16 cellular contexts compared by ENCODE assay signal in the genomic region with DNA sequence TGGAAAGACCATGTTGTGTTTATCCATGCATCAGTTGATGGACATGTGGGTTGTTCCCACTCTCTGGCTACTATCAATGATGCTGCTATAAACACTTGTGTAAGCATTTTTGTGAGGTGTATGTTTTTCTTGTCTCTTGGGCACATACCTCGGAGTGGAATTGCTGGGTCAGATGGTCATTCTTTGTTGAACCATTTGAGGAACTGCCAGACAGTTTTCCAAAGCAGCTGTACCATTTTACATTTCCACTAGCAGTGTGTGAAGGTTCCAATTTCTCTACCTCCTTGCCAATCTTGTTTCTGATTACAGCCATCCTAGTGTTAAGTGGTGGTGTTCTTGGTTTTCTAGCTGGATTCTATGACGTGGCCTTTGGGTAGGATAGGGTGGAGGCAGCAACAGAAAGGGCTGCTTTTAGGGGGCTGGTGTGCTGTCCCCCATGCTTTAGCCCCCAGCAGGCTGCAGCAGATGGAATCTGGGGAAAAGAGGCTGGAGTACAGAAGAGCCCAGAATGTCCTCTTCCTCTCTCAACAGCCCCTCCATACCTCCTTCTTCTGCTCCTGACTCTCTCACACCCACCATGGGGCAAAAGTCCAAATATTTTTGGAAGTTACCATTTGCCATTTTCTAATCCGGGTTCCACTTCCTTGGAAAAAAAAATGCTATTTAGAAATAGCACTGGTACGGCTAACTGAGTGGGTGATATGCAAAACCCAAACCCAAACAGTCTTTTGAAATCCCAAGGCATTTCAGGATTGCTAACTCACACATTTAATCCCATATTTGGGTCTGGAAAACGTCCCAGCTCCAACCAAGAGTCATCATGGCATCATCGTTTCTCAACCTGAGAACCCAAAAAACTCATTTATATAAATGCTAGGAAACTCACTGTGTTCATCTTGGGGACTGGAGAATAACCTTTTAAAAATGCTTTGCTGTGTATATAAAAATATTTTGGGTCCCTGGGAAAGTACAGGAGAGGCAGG.
A peak's percentile ranks its signal among the peaks of the same experiment; 100 is the strongest.
DNase-seq lines count a peak whose midpoint lies in the region; ATAC-seq and TF ChIP-seq lines count a peak whose summit lies in the region.
"Had no signal": no experiment of that assay in that cellular context is flagged by ENCODE, and none has a peak within 500 bp of the region (broad histone marks: within the 10 kb centered on the region; RNA-seq: fewer than 3 reads in every experiment).

No MANE protein-coding gene starts in this region.

- ATAC-seq in SK-N-SH treated with all-trans-retinoic acid at 6 μM for 48 hours (no peak), GM21390 (IDR thresholded peaks at IDR 0.05; ENCODE audit: unreplicated experiment) (no peak)
- ATAC-seq: K562; left ventricle myocardium superior; natural killer cell treated with Interleukin-12 subunit alpha and Interleukin-12 subunit beta and Interleukin-15 and Interleukin-18, amount 100 ng/mL, for 72 hours had no signal

- POLR2A ChIA-PET in SK-N-SH (lab: Yijun Ruan, JAX): interaction anchor here (1.7 kb wide), 1 partner anchor 30 kb away, joined by 3 read pairs; no protein-coding TSS in a partner anchor

- no peaks in the 10 kb centered on the region for H3K9me2 ChIP-seq in SK-N-SH

- H3K4me3 ChIP-seq in SK-N-SH (ENCODE audit: low read depth in 2 of 2, low read length in 1 of 2) (no peak overlapping the region), fibroblast of the aortic adventitia (ENCODE audit: low read depth, low read length) (no peak overlapping the region), tibial artery (no peak overlapping the region), transverse colon (no peak overlapping the region)
- H3K4me3 ChIP-seq: K562 had no signal

- H3K4me1 ChIP-seq in SK-N-SH (ENCODE audit: control insufficient read depth in 1 of 2, insufficient read depth in 2 of 2, low read depth in 1 of 2, low read length in 1 of 2): peaks cover 14 to 15% of the 10 kb centered on the region in 2 experiments
- H3K4me1 ChIP-seq in tibial artery: peaks cover 0 to 55% (median 18%) of the 10 kb centered on the region in 4 donors
- no peaks in the 10 kb centered on the region for H3K4me1 ChIP-seq in transverse colon

- TF ChIP-seq RAD21 in SK-N-SH (IDR thresholded peaks at IDR 0.05; ENCODE audit: low read length): no peak

- H3K27me3 ChIP-seq in SK-N-SH (ENCODE audit: insufficient read depth): no peaks in the 10 kb centered on the region
- no peaks in the 10 kb centered on the region for H3K27me3 ChIP-seq in tibial artery
- no peaks in the 10 kb centered on the region for H3K27me3 ChIP-seq in transverse colon

- no peak overlapping the region for H2AFZ ChIP-seq in SK-N-SH (ENCODE audit: low read depth)

- TF ChIP-seq CTCF in SK-N-SH (IDR thresholded peaks at IDR 0.05) (no peak), fibroblast of the aortic adventitia (IDR thresholded peaks at IDR 0.05; ENCODE audit: insufficient read depth, low read length) (no peak), tibial artery (IDR thresholded peaks at IDR 0.05) (no peak), transverse colon (IDR thresholded peaks at IDR 0.05) (no peak)

- TF ChIP-seq POLR2A in transverse colon (IDR thresholded peaks at IDR 0.05): no peak

- H3F3A ChIP-seq in SK-N-SH (replicated peaks; ENCODE audit: insufficient read depth): peaks cover 17% of the 10 kb centered on the region

- peak overlapping the region; percentile 15; the same call in 1 of the 2 replicates for H3K4me2 ChIP-seq in SK-N-SH

- peak overlapping the region in 1 of 2 experiments; percentile 82; a peak in 2 of 4 replicates for H3K27ac ChIP-seq in SK-N-SH (ENCODE audit: low read depth in 2 of 2, low read length in 1 of 2)
- peak overlapping the region; percentile 80 to 87 for H3K27ac ChIP-seq in tibial artery
- H3K27ac ChIP-seq in transverse colon: no peak overlapping the region
- H3K27ac ChIP-seq: 22Rv1 had no signal

- TF ChIP-seq EP300 in SK-N-SH (IDR thresholded peaks at IDR 0.05; ENCODE audit: borderline replicate concordance in 1 of 2, low read depth in 1 of 2, low read length in 1 of 2): peak in 1 of 2 experiments; percentile 19; a peak in 1 of 4 replicates
- no peak for TF ChIP-seq EP300 in transverse colon (IDR thresholded peaks at IDR 0.05; ENCODE audit: low read depth)

- in situ Hi-C loops in transverse colon (cut with MboI; ENCODE audit: low pct_ligation_motif_present in 1 of 4, low pct_unique_long_range_greater_than_20kb in 1 of 4, low sequenced_read_pairs in 3 of 4): no loop called here

- CTCF ChIA-PET in SK-N-SH (lab: Yijun Ruan, JAX): interaction anchor here (0.9 to 1.2 kb wide), 2 partner anchors 86 to 116 kb away, joined by 3 to 4 read pairs; no protein-coding TSS in a partner anchor

- intact Hi-C loops in tibial artery (cut with DNase I; ENCODE audit: low total_unique reads) (no loop called here), transverse colon (cut with DNase I; ENCODE audit: low total_unique reads) (no loop called here)

- no peaks in the 10 kb centered on the region for H4K20me1 ChIP-seq in SK-N-SH (ENCODE audit: insufficient read depth)

- DNase-seq in SK-N-SH (no peak), amniotic stem cell (lab: John Stamatoyannopoulos, UW) (peak; percentile 71), fibroblast of the aortic adventitia (ENCODE audit: low read depth) (peak; percentile 98), tibial artery (no peak), transverse colon (no peak)
- DNase-seq in stimulated activated CD4-positive, alpha-beta T cell treated with anti-CD3 and anti-CD28 coated beads, Interleukin-4, amount 100 ng/mL, for 1 hour: no peak
- DNase-seq: activated CD4-positive, alpha-beta T cell treated with anti-CD3 and anti-CD28 coated beads, Interleukin-2, amount 50 U/mL, for 48 hours; left ventricle myocardium superior; NCI-H1930; NCI-H748 treated with DMSO at 0.1 percent for 48 hours; SHP77 had no signal

- WGBS in SK-N-SH (ENCODE audit: low lambda C conversion rate): 48% methylated on average over 6 of the region's 6 CpGs
- 50 to 71% methylated on average over 4 to 6 of the region's 6 CpGs for WGBS in transverse colon (ENCODE audit: low coverage in 1 of 2), 2 donors

- H3K9me3 ChIP-seq in SK-N-SH (no peaks in the 10 kb centered on the region), tibial artery (no peaks in the 10 kb centered on the region), transverse colon (no peaks in the 10 kb centered on the region)

- peak overlapping the region; percentile 8; the same call in 1 of the 2 replicates for H3K9ac ChIP-seq in SK-N-SH

- H3K79me2 ChIP-seq in SK-N-SH (ENCODE audit: insufficient read depth): no peaks in the 10 kb centered on the region

- H3K36me3 ChIP-seq in SK-N-SH (replicated peaks in 1 of 2; ENCODE audit: control insufficient read depth in 1 of 2, insufficient read depth in 2 of 2, low read length in 1 of 2) (no peaks in the 10 kb centered on the region), tibial artery (no peaks in the 10 kb centered on the region), transverse colon (no peaks in the 10 kb centered on the region)

TF ChIP-seq in SK-N-SH, 30 proteins besides CTCF, POLR2A, EP300 and RAD21 (continues in another document):
- TF ChIP-seq, protein P1, sequence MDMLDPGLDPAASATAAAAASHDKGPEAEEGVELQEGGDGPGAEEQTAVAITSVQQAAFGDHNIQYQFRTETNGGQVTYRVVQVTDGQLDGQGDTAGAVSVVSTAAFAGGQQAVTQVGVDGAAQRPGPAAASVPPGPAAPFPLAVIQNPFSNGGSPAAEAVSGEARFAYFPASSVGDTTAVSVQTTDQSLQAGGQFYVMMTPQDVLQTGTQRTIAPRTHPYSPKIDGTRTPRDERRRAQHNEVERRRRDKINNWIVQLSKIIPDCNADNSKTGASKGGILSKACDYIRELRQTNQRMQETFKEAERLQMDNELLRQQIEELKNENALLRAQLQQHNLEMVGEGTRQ (IDR thresholded peaks at IDR 0.05; ENCODE audit: borderline replicate concordance, low read depth, low read length): no peak
- TF ChIP-seq FOXJ3 (CRISPR knock-in tag; IDR thresholded peaks at IDR 0.05) (no peak), SIN3A (IDR thresholded peaks at IDR 0.05; ENCODE audit: borderline replicate concordance, low read depth, low read length) (no peak), POLR2AphosphoS5 (IDR thresholded peaks at IDR 0.05; ENCODE audit: low read depth, low read length) (no peak), GABPA (IDR thresholded peaks at IDR 0.05; ENCODE audit: low read depth) (no peak)

TF ChIP-seq in SK-N-SH treated with all-trans-retinoic acid at 6 μM for 48 hours, 23 proteins besides CTCF, POLR2A, EP300 and RAD21 (continues in another document):
- no peak for TF ChIP-seq TOX (CRISPR knock-in tag; IDR thresholded peaks at IDR 0.05; ENCODE audit: borderline replicate concordance)
- no peak for TF ChIP-seq GLIS3 (CRISPR knock-in tag; IDR thresholded peaks at IDR 0.05)
- no peak for TF ChIP-seq OSR1 (CRISPR knock-in tag; IDR thresholded peaks at IDR 0.05)
- TF ChIP-seq, protein P2, sequence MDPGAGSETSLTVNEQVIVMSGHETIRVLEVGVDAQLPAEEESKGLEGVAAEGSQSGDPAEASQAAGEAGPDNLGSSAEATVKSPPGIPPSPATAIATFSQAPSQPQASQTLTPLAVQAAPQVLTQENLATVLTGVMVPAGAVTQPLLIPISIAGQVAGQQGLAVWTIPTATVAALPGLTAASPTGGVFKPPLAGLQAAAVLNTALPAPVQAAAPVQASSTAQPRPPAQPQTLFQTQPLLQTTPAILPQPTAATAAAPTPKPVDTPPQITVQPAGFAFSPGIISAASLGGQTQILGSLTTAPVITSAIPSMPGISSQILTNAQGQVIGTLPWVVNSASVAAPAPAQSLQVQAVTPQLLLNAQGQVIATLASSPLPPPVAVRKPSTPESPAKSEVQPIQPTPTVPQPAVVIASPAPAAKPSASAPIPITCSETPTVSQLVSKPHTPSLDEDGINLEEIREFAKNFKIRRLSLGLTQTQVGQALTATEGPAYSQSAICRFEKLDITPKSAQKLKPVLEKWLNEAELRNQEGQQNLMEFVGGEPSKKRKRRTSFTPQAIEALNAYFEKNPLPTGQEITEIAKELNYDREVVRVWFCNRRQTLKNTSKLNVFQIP (CRISPR knock-in tag; IDR thresholded peaks at IDR 0.05; ENCODE audit: borderline replicate concordance, low read depth): no peak
- TF ChIP-seq ZNF8 (CRISPR knock-in tag; IDR thresholded peaks at IDR 0.05): no peak
- no peak for TF ChIP-seq TCF4 (CRISPR knock-in tag; IDR thresholded peaks at IDR 0.05; ENCODE audit: borderline replicate concordance)
- TF ChIP-seq ARNTL (CRISPR knock-in tag; IDR thresholded peaks at IDR 0.05; ENCODE audit: borderline replicate concordance, low read depth): no peak

Comparison
In these comparisons a context has a peak if more than half of its experiments do, and no peak if none do; other contexts are left out.
1. DNase-seq: peak in amniotic stem cell (single experiment) and fibroblast of the aortic adventitia (single experiment); none in SK-N-SH (single experiment), tibial artery (0 of 2), transverse colon (single experiment) and stimulated activated CD4-positive, alpha-beta T cell treated with anti-CD3 and anti-CD28 coated beads, Interleukin-4, amount 100 ng/mL, for 1 hour (single experiment).
2. H3K27ac ChIP-seq: peak in tibial artery (2 of 2); none in transverse colon (0 of 4).